Comparison of ENCODE assay signal across 15 cellular contexts in genomic region chr12:128007250-128007649, GRCh38.
DNase-seq lines count a peak whose midpoint lies in the region; ATAC-seq, FAIRE-seq and TF ChIP-seq lines count a peak whose summit lies in the region.
"Had no signal": no experiment of that assay in that cellular context is flagged by ENCODE, and none has a peak within 500 bp of the region (broad histone marks: within the 10 kb centered on the region; RNA-seq: fewer than 3 reads in every experiment).

No MANE protein-coding gene starts in this region.

- no peak for ATAC-seq in GM19452 (IDR thresholded peaks at IDR 0.05; ENCODE audit: unreplicated experiment)
- ATAC-seq: A549; CD8-positive, alpha-beta T cell had no signal

- no peak overlapping the region for H4K12ac ChIP-seq in trophoblast cell (ENCODE audit: low read depth, low read length)

- peak; percentile 29 for DNase-seq in RCC 7860 (ENCODE audit: low spot score)
- DNase-seq in esophagus muscularis mucosa (ENCODE audit: extremely low spot score), result peak; percentile 64
- no peak for DNase-seq in trophoblast cell
- no peak for DNase-seq in CD14-positive monocyte (ENCODE audit: low spot score)
- DNase-seq in 8988T, result no peak
- DNase-seq in HFFc6, result no peak
- DNase-seq: AML-193; Calu3; CD8-positive, alpha-beta T cell; DMS79 treated with DMSO at 0.1 percent for 48 hours; GF-D8 had no signal

- no peak overlapping the region for H2BK5ac ChIP-seq in trophoblast cell (ENCODE audit: low read depth, low read length, poor library complexity)

- H3K9me3 Mint-ChIP-seq in CD14-positive monocyte (no peaks in the 10 kb centered on the region), HFFc6 (peaks cover 59% of the 10 kb centered on the region)
- H3K9me3 Mint-ChIP-seq: CD8-positive, alpha-beta T cell had no signal

- H3K18ac ChIP-seq in trophoblast cell (ENCODE audit: low read length), result peak overlapping the region; percentile 84

- no peak for TF ChIP-seq POLR2A in esophagus muscularis mucosa (IDR thresholded peaks at IDR 0.05; ENCODE audit: low read depth)

- no peaks in the 10 kb centered on the region for H3K36me3 Mint-ChIP-seq in CD14-positive monocyte
- no peaks in the 10 kb centered on the region for H3K36me3 Mint-ChIP-seq in HFFc6 (ENCODE audit: low read depth)
- H3K36me3 Mint-ChIP-seq: CD8-positive, alpha-beta T cell had no signal

- intact Hi-C loops in esophagus muscularis mucosa (cut with DNase I) (no loop called here), CD14-positive monocyte (cut with micrococcal nuclease) (no loop called here)

- H4K91ac ChIP-seq in trophoblast cell (ENCODE audit: low read depth, low read length), result peak overlapping the region; percentile 30

- peak overlapping the region; percentile 27 for H2BK12ac ChIP-seq in trophoblast cell (ENCODE audit: low read length)

- peak overlapping the region; percentile 0 for H2AFZ ChIP-seq in trophoblast cell (ENCODE audit: insufficient read depth, low read length, poor library complexity)

- no peaks in the 10 kb centered on the region for H3K79me2 ChIP-seq in trophoblast cell (ENCODE audit: control insufficient read depth, insufficient read depth, low read length, poor library complexity)

- H3K27ac ChIP-seq in esophagus muscularis mucosa (replicated peaks in 1 of 4) (no peak overlapping the region), trophoblast cell (ENCODE audit: low read depth, low read length) (no peak overlapping the region)
- H3K27ac ChIP-seq: A549, KMS-11 had no signal

- no peak overlapping the region for H3K4me3 ChIP-seq in esophagus muscularis mucosa
- H3K4me3 ChIP-seq in trophoblast cell (ENCODE audit: low read depth, low read length), result no peak overlapping the region
- H3K4me3 ChIP-seq: A549, HAP-1 had no signal

- WGBS in esophagus muscularis mucosa, result 62% methylated on average over 4 of the region's 4 CpGs
- no CpG with 5 or more reads among the region's 4 CpGs for WGBS in trophoblast cell (ENCODE audit: extremely low coverage, insufficient coverage, insufficient read length)

- peak overlapping the region; percentile 69 for H2BK120ac ChIP-seq in trophoblast cell (ENCODE audit: insufficient read depth, low read length, poor library complexity)

- no peak for TF ChIP-seq CTCF in esophagus muscularis mucosa (IDR thresholded peaks at IDR 0.05)
- TF ChIP-seq CTCF in CD14-positive monocyte (IDR thresholded peaks at IDR 0.05), result no peak
- no peak for TF ChIP-seq CTCF in HFFc6 (IDR thresholded peaks at IDR 0.05)

- H3K4me1 ChIP-seq in esophagus muscularis mucosa (no peaks in the 10 kb centered on the region), trophoblast cell (ENCODE audit: control insufficient read depth in 1 of 2, insufficient read depth in 2 of 2, low read length in 2 of 2) (peaks cover 5 to 8% of the 10 kb centered on the region in 2 experiments)
- H3K4me1 ChIP-seq: A549, HAP-1 had no signal

- no peak overlapping the region for H3K9ac ChIP-seq in trophoblast cell (ENCODE audit: low read length)
- H3K9ac ChIP-seq: KMS-11 had no signal

- TF ChIP-seq EP300 in esophagus muscularis mucosa (IDR thresholded peaks at IDR 0.05), result no peak

- no peak overlapping the region for H2AK5ac ChIP-seq in trophoblast cell (ENCODE audit: low read length)

- no peak overlapping the region for H3K14ac ChIP-seq in trophoblast cell (ENCODE audit: low read length)

- peaks cover 13% of the 10 kb centered on the region for H3K79me1 ChIP-seq in trophoblast cell (ENCODE audit: low read length)

- no peak overlapping the region for H3K27ac Mint-ChIP-seq in CD14-positive monocyte
- H3K27ac Mint-ChIP-seq in HFFc6, result no peak overlapping the region
- H3K27ac Mint-ChIP-seq: CD8-positive, alpha-beta T cell had no signal

- no peak overlapping the region for H3K4me2 ChIP-seq in trophoblast cell (ENCODE audit: low read length)
- H3K4me2 ChIP-seq: A549, KMS-11 had no signal

- H3K4me3 Mint-ChIP-seq in CD14-positive monocyte (no peak overlapping the region), HFFc6 (no peak overlapping the region)
- H3K4me3 Mint-ChIP-seq: CD8-positive, alpha-beta T cell had no signal

- peak overlapping the region; percentile 56 for H4K8ac ChIP-seq in trophoblast cell (ENCODE audit: low read depth, low read length)

- H3K9me3 ChIP-seq in esophagus muscularis mucosa (no peaks in the 10 kb centered on the region), trophoblast cell (ENCODE audit: insufficient read depth, low read depth, low read length) (no peaks in the 10 kb centered on the region)
- H3K9me3 ChIP-seq: A549, HAP-1 had no signal

- H3K36me3 ChIP-seq in esophagus muscularis mucosa, result no peaks in the 10 kb centered on the region
- H3K36me3 ChIP-seq in trophoblast cell (ENCODE audit: control insufficient read depth in 1 of 2, insufficient read depth in 2 of 2, low read length in 2 of 2), result no peaks in the 10 kb centered on the region
- H3K36me3 ChIP-seq: HAP-1 had no signal

- H3K27me3 Mint-ChIP-seq in CD14-positive monocyte (ENCODE audit: low read depth in 3 of 3) (peaks cover 0 to 3% (median 0%) of the 10 kb centered on the region in 3 donors), HFFc6 (ENCODE audit: insufficient read depth) (no peaks in the 10 kb centered on the region; the same call in 1 of the 2 replicates)

- H3K4ac ChIP-seq in trophoblast cell (ENCODE audit: low read depth, low read length), result no peak overlapping the region

- H3K27me3 ChIP-seq in esophagus muscularis mucosa (peaks cover 0 to 3% (median 0%) of the 10 kb centered on the region in 4 donors), trophoblast cell (ENCODE audit: insufficient read depth, low read length) (no peaks in the 10 kb centered on the region)

- no peak overlapping the region for H3K23ac ChIP-seq in trophoblast cell (ENCODE audit: low read length)

- FAIRE-seq in RCC 7860 (lab: Jason Lieb, UNC), result no peak

- H3K4me1 Mint-ChIP-seq in CD14-positive monocyte, result no peaks in the 10 kb centered on the region
- no peaks in the 10 kb centered on the region for H3K4me1 Mint-ChIP-seq in HFFc6 (ENCODE audit: low read depth)

Comparison
In these comparisons a context has a peak if more than half of its experiments do, and no peak if none do; other contexts are left out.
1. DNase-seq: peak in RCC 7860 (single experiment) and esophagus muscularis mucosa (single experiment); none in trophoblast cell (0 of 2), CD14-positive monocyte (single experiment), 8988T (single experiment) and HFFc6 (single experiment).